ENCODE assay signal across 13 cellular contexts in genomic region chr5:172871982-172872381, GRCh38. TPM values are rescaled to one million over a fixed set of nuclear protein-coding genes. Genes with fewer than 3 reads are reported as not detected.
A peak's percentile ranks its signal among the peaks of the same experiment; 100 is the strongest.
DNase-seq lines count a peak whose midpoint lies in the region; ATAC-seq, FAIRE-seq and TF ChIP-seq lines count a peak whose summit lies in the region.
"Had no signal": no experiment of that assay in that cellular context is flagged by ENCODE, and none has a peak within 500 bp of the region (broad histone marks: within the 10 kb centered on the region; RNA-seq: fewer than 3 reads in every experiment).

No MANE protein-coding gene starts in this region.

- no peak for TF ChIP-seq RAD21 in HepG2 (CRISPR knock-in tag; IDR thresholded peaks at IDR 0.05)

- intact Hi-C loops in HepG2 (cut with micrococcal nuclease; ENCODE audit: unreplicated experiment): no loop called here

- CTCF ChIA-PET in HepG2 (lab: Yijun Ruan, JAX; ENCODE audit: low intra/inter-chr PET ratio, low total read pairs): no interaction called here

- H3K4me3 ChIP-seq in bronchial epithelial cell (ENCODE audit: low read depth, low read length): no peak overlapping the region
- H3K4me3 ChIP-seq in HepG2 (replicated peaks in 1 of 3; ENCODE audit: insufficient read depth in 1 of 3, low read depth in 2 of 3, low read length in 3 of 3): no peak overlapping the region
- peak overlapping the region in 1 of 2 donors; percentile 8 for H3K4me3 ChIP-seq in stomach smooth muscle (ENCODE audit: low read length in 2 of 2)

- H3K79me2 ChIP-seq in HepG2 (ENCODE audit: insufficient read depth, low read length): peaks cover 56% of the 10 kb centered on the region

- H3K4me3 Mint-ChIP-seq in HFFc6: peak overlapping the region; percentile 51; the same call in 1 of the 2 replicates
- no peak overlapping the region for H3K4me3 Mint-ChIP-seq in T-helper 2 cell treated with Interferon-gamma antibody and Interleukin-4, amounts not matched to agents 5 μg/mL and 100 μg/mL, for 36 hours
- H3K4me3 Mint-ChIP-seq: activated naive CD4-positive, alpha-beta T cell treated with anti-CD3 and anti-CD28 coated beads for 36 hours; CD8-positive, alpha-beta memory T cell had no signal

- TF ChIP-seq POLR2A in HepG2 (IDR thresholded peaks at IDR 0.05; ENCODE audit: insufficient read depth in 1 of 2, low read depth in 2 of 2, low read length in 2 of 2): no peak

- DNase-seq in HFFc6 (no peak), bronchial epithelial cell (ENCODE audit: low read depth) (peak; percentile 44), HepG2 (ENCODE audit: low spot score) (no peak), NOMO-1 treated with dmso at 0.1 percent for 144 hours (lab: John Stamatoyannopoulos, UW; ENCODE audit: unreplicated experiment) (no peak), A172 (ENCODE audit: low spot score) (no peak)
- DNase-seq in T-helper 2 cell treated with Interferon-gamma antibody and Interleukin-4, amounts not matched to agents 5 μg/mL and 100 μg/mL, for 36 hours (ENCODE audit: low spot score): no peak
- DNase-seq: activated naive CD4-positive, alpha-beta T cell treated with anti-CD3 and anti-CD28 coated beads for 36 hours; CD8-positive, alpha-beta memory T cell; GOT3; NCI-H446; SHP77 treated with DMSO at 0.1 percent for 48 hours had no signal

- WGBS in HepG2 (ENCODE audit: low lambda C conversion rate): 94% methylated on average over 5 of the region's 5 CpGs

- no peak overlapping the region for H3K9ac ChIP-seq in HepG2 (ENCODE audit: insufficient read depth, low read depth, low read length)
- H3K9ac ChIP-seq in stomach smooth muscle (ENCODE audit: low read length in 2 of 2): peak overlapping the region; percentile 55 to 67

- H3K9me3 Mint-ChIP-seq in HFFc6: no peaks in the 10 kb centered on the region
- no peaks in the 10 kb centered on the region for H3K9me3 Mint-ChIP-seq in T-helper 2 cell treated with Interferon-gamma antibody and Interleukin-4, amounts not matched to agents 5 μg/mL and 100 μg/mL, for 36 hours
- H3K9me3 Mint-ChIP-seq: activated naive CD4-positive, alpha-beta T cell treated with anti-CD3 and anti-CD28 coated beads for 36 hours; CD8-positive, alpha-beta memory T cell had no signal

- H3K27ac ChIP-seq in HepG2 (ENCODE audit: extremely low read length, insufficient read depth, low read length): no peak overlapping the region
- peak overlapping the region; percentile 94 for H3K27ac ChIP-seq in stomach smooth muscle (ENCODE audit: low read length)

- H3K9me3 ChIP-seq in HepG2 (ENCODE audit: low read length): no peaks in the 10 kb centered on the region
- H3K9me3 ChIP-seq in stomach smooth muscle (ENCODE audit: control insufficient read depth in 2 of 2, low read length in 2 of 2): no peaks in the 10 kb centered on the region

- H3K27me3 ChIP-seq in bronchial epithelial cell (ENCODE audit: control insufficient read depth, insufficient read depth, low read length): no peaks in the 10 kb centered on the region
- H3K27me3 ChIP-seq in HepG2 (ENCODE audit: control insufficient read depth in 1 of 2, insufficient read depth in 2 of 2, low read length in 2 of 2): no peaks in the 10 kb centered on the region
- no peaks in the 10 kb centered on the region for H3K27me3 ChIP-seq in stomach smooth muscle (ENCODE audit: control insufficient read depth in 1 of 2, insufficient read depth in 2 of 2, low read length in 2 of 2)

- no TSS peak for BruUV-seq in HepG2 (replicated peaks; lab: Mats Ljungman, UMichigan)

- TF ChIP-seq EP300 in HepG2 (IDR thresholded peaks at IDR 0.05; ENCODE audit: low read depth in 2 of 2, low read length in 2 of 2) (no peak), HepG2 (CRISPR knock-in tag; IDR thresholded peaks at IDR 0.05; ENCODE audit: borderline replicate concordance) (no peak)

- H4K20me1 ChIP-seq in HepG2 (ENCODE audit: insufficient read depth, low read length): no peaks in the 10 kb centered on the region; the same call in 1 of the 2 replicates

- no peaks in the 10 kb centered on the region; the same call in 1 of the 2 replicates for H3K36me3 Mint-ChIP-seq in HFFc6 (ENCODE audit: low read depth)
- H3K36me3 Mint-ChIP-seq in T-helper 2 cell treated with Interferon-gamma antibody and Interleukin-4, amounts not matched to agents 5 μg/mL and 100 μg/mL, for 36 hours (ENCODE audit: low read depth): no peaks in the 10 kb centered on the region

- no peaks in the 10 kb centered on the region; the same call in 1 of the 2 replicates for H3K27me3 Mint-ChIP-seq in HFFc6 (ENCODE audit: insufficient read depth)
- no peaks in the 10 kb centered on the region for H3K27me3 Mint-ChIP-seq in T-helper 2 cell treated with Interferon-gamma antibody and Interleukin-4, amounts not matched to agents 5 μg/mL and 100 μg/mL, for 36 hours (ENCODE audit: low read depth)
- H3K27me3 Mint-ChIP-seq: CD8-positive, alpha-beta memory T cell had no signal

- peaks cover 29% of the 10 kb centered on the region for H3K4me1 Mint-ChIP-seq in HFFc6 (ENCODE audit: low read depth)
- H3K4me1 Mint-ChIP-seq in T-helper 2 cell treated with Interferon-gamma antibody and Interleukin-4, amounts not matched to agents 5 μg/mL and 100 μg/mL, for 36 hours (ENCODE audit: low read depth): peaks cover 17% of the 10 kb centered on the region

- no peak overlapping the region for H3K4me2 ChIP-seq in HepG2 (ENCODE audit: low read depth, low read length)

- H3K4me1 ChIP-seq in HepG2 (ENCODE audit: insufficient read depth, low read length): peaks cover 69% of the 10 kb centered on the region
- peaks cover 78% of the 10 kb centered on the region for H3K4me1 ChIP-seq in stomach smooth muscle (ENCODE audit: control insufficient read depth, insufficient read depth, low read length)

- TF ChIP-seq CTCF in HFFc6 (IDR thresholded peaks at IDR 0.05) (no peak), bronchial epithelial cell (IDR thresholded peaks at IDR 0.05; ENCODE audit: insufficient read depth, low read length, severe bottlenecking) (no peak), HepG2 (CRISPR knock-in tag; IDR thresholded peaks at IDR 0.05) (no peak)

- in situ Hi-C loops in HepG2 (cut with HindIII; ENCODE audit: extremely low pct_ligation_motif_present, low pct_unique_long_range_greater_than_20kb): no loop called here

- no peaks in the 10 kb centered on the region for H3K36me3 ChIP-seq in bronchial epithelial cell (ENCODE audit: control insufficient read depth, insufficient read depth, low read length)
- peaks cover 3 to 16% of the 10 kb centered on the region in 2 experiments; a peak in 3 of 5 replicates for H3K36me3 ChIP-seq in HepG2 (replicated peaks in 1 of 2; ENCODE audit: control insufficient read depth in 1 of 2, insufficient read depth in 2 of 2, low read length in 2 of 2)
- H3K36me3 ChIP-seq in stomach smooth muscle (ENCODE audit: control insufficient read depth in 2 of 2, insufficient read depth in 2 of 2, low read length in 2 of 2): no peaks in the 10 kb centered on the region

- no peak overlapping the region for H3K27ac Mint-ChIP-seq in HFFc6
- H3K27ac Mint-ChIP-seq in T-helper 2 cell treated with Interferon-gamma antibody and Interleukin-4, amounts not matched to agents 5 μg/mL and 100 μg/mL, for 36 hours: no peak overlapping the region
- H3K27ac Mint-ChIP-seq: activated naive CD4-positive, alpha-beta T cell treated with anti-CD3 and anti-CD28 coated beads for 36 hours had no signal

- POLR2A ChIA-PET in HepG2 (lab: Yijun Ruan, JAX): interaction anchor here (1.8 kb wide), 1 partner anchor 13 kb away, joined by 8 read pairs; no protein-coding TSS in a partner anchor

- no peak for ATAC-seq in HepG2
- ATAC-seq in HG03135 (IDR thresholded peaks at IDR 0.05; ENCODE audit: unreplicated experiment): no peak

- H2AFZ ChIP-seq in HepG2 (ENCODE audit: low read length): no peak overlapping the region

- FAIRE-seq in bronchial epithelial cell (lab: Jason Lieb, UNC) (no peak), HepG2 (lab: Jason Lieb, UNC) (no peak)

TF ChIP-seq in HepG2, 621 proteins besides CTCF, POLR2A, EP300 and RAD21 (continues in another document):
- no peak for TF ChIP-seq HNRNPK (IDR thresholded peaks at IDR 0.05; ENCODE audit: low read depth, low read length, poor library complexity, severe bottlenecking)

RNA-seq across cellular contexts. Expression of gene ERGIC1, which starts 37.9 kb away (rescaled TPM):
- 100 to 1,000 TPM; 240 to 276 (median 258) TPM for total RNA-seq in HFFc6 (2021; fragmentation: NEBNext Ultra II Directional; extraction: Animal tissue kit (Norgen Biotek cat#: 25700))
- total RNA-seq in bronchial epithelial cell: 105 and 116 TPM in 2 replicates
- 56.6 and 78.5 TPM in 2 replicates for total RNA-seq in HepG2 (2016; rRNA removed; fragmentation: Illumina TruSeq; extraction: Trizol)
- total RNA-seq in HepG2 (2016; cell fraction: cytosol; rRNA removed; fragmentation: Illumina TruSeq; extraction: Trizol; ENCODE audit: low read depth): 56.7 and 59.9 TPM in 2 replicates
- 51.2 and 75.8 TPM in 2 replicates for total RNA-seq in HepG2 (2016; cell fraction: insoluble cytoplasmic fraction; rRNA removed; fragmentation: Illumina TruSeq; extraction: Trizol)
- 144 and 156 TPM in 2 replicates for total RNA-seq in HepG2 (2016; cell fraction: membrane; rRNA removed; fragmentation: Illumina TruSeq; extraction: Trizol)
- total RNA-seq in HepG2 (2016; cell fraction: nucleus; rRNA removed; fragmentation: Illumina TruSeq; extraction: Trizol): 57.0 and 67.0 TPM in 2 replicates
- 184 and 205 TPM in 2 replicates for polyA plus RNA-seq in HepG2 (2011; rRNA removed)
- polyA plus RNA-seq in HepG2 (2011; cell fraction: cytosol; rRNA removed): 216 and 224 TPM in 2 replicates
- 121 and 137 TPM in 2 replicates for polyA plus RNA-seq in HepG2 (2011; cell fraction: nucleus; rRNA removed)
- polyA plus RNA-seq in HepG2 (2012): 145 and 175 TPM in 2 replicates
- polyA plus RNA-seq in HepG2 (2016; cell fraction: cytosol; fragmentation: Illumina TruSeq; extraction: Trizol; ENCODE audit: low read depth): 87.6 and 105 TPM in 2 replicates
- 71.8 and 81.7 TPM in 2 replicates for polyA plus RNA-seq in HepG2 (2016; cell fraction: insoluble cytoplasmic fraction; fragmentation: Illumina TruSeq; extraction: Trizol; ENCODE audit: low read depth)
- polyA plus RNA-seq in HepG2 (2016; cell fraction: membrane; fragmentation: Illumina TruSeq; extraction: Trizol; ENCODE audit: low read depth): 183 and 185 TPM in 2 replicates
- polyA plus RNA-seq in HepG2 (2016; cell fraction: nucleus; fragmentation: Illumina TruSeq; extraction: Trizol; ENCODE audit: insufficient read depth, low read depth): 94.6 and 95.4 TPM in 2 replicates
- polyA minus RNA-seq in HepG2 (2011; rRNA and poly(A)+ RNA removed; ENCODE audit: low replicate concordance): 179 and 302 TPM in 2 replicates
- 60.3 and 74.0 TPM in 2 replicates for polyA minus RNA-seq in HepG2 (2011; cell fraction: cytosol; rRNA and poly(A)+ RNA removed)
- polyA minus RNA-seq in HepG2 (2011; cell fraction: nucleus; rRNA and poly(A)+ RNA removed): 85.1 and 89.6 TPM in 2 replicates
- total RNA-seq in A172 (2014; rRNA removed; shearing (Covaris generic)): 87.2 and 91.6 TPM in 2 replicates
